Comparison of ENCODE assay signal across 1 cellular context in genomic region chr17:2177235-2177811, GRCh38.
TF ChIP-seq lines count a peak whose summit lies in the region.

No MANE protein-coding gene starts in this region.

TF ChIP-seq in HepG2, 621 proteins besides CTCF, POLR2A, EP300 and RAD21 (continued from another document):
- TF ChIP-seq ARID5B (CRISPR knock-in tag; IDR thresholded peaks at IDR 0.05), result peak; percentile 72
- no peak for TF ChIP-seq MAF1 (CRISPR knock-in tag; IDR thresholded peaks at IDR 0.05; ENCODE audit: borderline replicate concordance)
- TF ChIP-seq ZNF558 (CRISPR knock-in tag; IDR thresholded peaks at IDR 0.05; ENCODE audit: borderline replicate concordance), result peak; percentile 69; the same call in 1 of the 2 replicates
- no peak for TF ChIP-seq CBX1 (IDR thresholded peaks at IDR 0.05; ENCODE audit: low read depth)
- no peak for TF ChIP-seq PHF5A (CRISPR knock-in tag; IDR thresholded peaks at IDR 0.05; ENCODE audit: low read depth, unreplicated experiment)
- peak; percentile 50; the same call in 1 of the 2 replicates for TF ChIP-seq HOXA3 (CRISPR knock-in tag; IDR thresholded peaks at IDR 0.05)
- 0 out of 2 replicates have a peak, but pooled peaks have one; percentile 54 for TF ChIP-seq ZBTB25 (CRISPR knock-in tag; IDR thresholded peaks at IDR 0.05)
- no peak for TF ChIP-seq ZNF710 (CRISPR knock-in tag; IDR thresholded peaks at IDR 0.05; ENCODE audit: borderline replicate concordance)
- TF ChIP-seq ZNF292 (CRISPR knock-in tag; IDR thresholded peaks at IDR 0.05; ENCODE audit: borderline replicate concordance, low read depth), result 0 out of 2 replicates have a peak, but pooled peaks have one; percentile 50
- peak; percentile 50; the same call in 1 of the 2 replicates for TF ChIP-seq MIXL1 (CRISPR knock-in tag; IDR thresholded peaks at IDR 0.05)
- TF ChIP-seq MNT (IDR thresholded peaks at IDR 0.05), result no peak
- no peak for TF ChIP-seq RBM22 (optimal IDR thresholded peaks at IDR 0.05; ENCODE audit: low read length)
- TF ChIP-seq PHF20 (CRISPR knock-in tag; IDR thresholded peaks at IDR 0.05), result 0 out of 2 replicates have a peak, but pooled peaks have one; percentile 19
- peak; percentile 20; the same call in 1 of the 2 replicates for TF ChIP-seq PHF8 (CRISPR knock-in tag; IDR thresholded peaks at IDR 0.05)
- TF ChIP-seq DR1 (CRISPR knock-in tag; IDR thresholded peaks at IDR 0.05), result no peak
- no peak for TF ChIP-seq NFE2 (CRISPR knock-in tag; IDR thresholded peaks at IDR 0.05)
- no peak for TF ChIP-seq ARNT (IDR thresholded peaks at IDR 0.05)
- peak; percentile 88; the same call in 1 of the 2 replicates for TF ChIP-seq ETV5 (CRISPR knock-in tag; IDR thresholded peaks at IDR 0.05; ENCODE audit: borderline replicate concordance)
